ENCODE assay signal across 1 cellular context in genomic region chr2:220025207-220025606, GRCh38.
TF ChIP-seq lines count a peak whose summit lies in the region.

No MANE protein-coding gene starts in this region.

TF ChIP-seq in GM23338, 12 proteins besides CTCF, POLR2A, EP300 and RAD21 (continued from another document):
- TF ChIP-seq ZNF462 (CRISPR knock-in tag; IDR thresholded peaks at IDR 0.05) = no peak
- no peak for TF ChIP-seq EZH2phosphoT487 (IDR thresholded peaks at IDR 0.05; ENCODE audit: unreplicated experiment)
- no peak for TF ChIP-seq STAT1 (IDR thresholded peaks at IDR 0.05; ENCODE audit: unreplicated experiment)
- TF ChIP-seq NANOG (IDR thresholded peaks at IDR 0.05; ENCODE audit: borderline replicate concordance) = no peak
